In genomic region chr1:211895126-211895759, GRCh38 we compare ENCODE assay signal across 1 cellular context.
TF ChIP-seq lines count a peak whose summit lies in the region.

No MANE protein-coding gene starts in this region.

TF ChIP-seq in HepG2, 621 proteins besides CTCF, POLR2A, EP300 and RAD21 (continued from another document and continues in another):
- TF ChIP-seq CEBPG (CRISPR knock-in tag; IDR thresholded peaks at IDR 0.05): 0 out of 2 replicates have a peak, but pooled peaks have one; percentile 9
- TF ChIP-seq E2F1 (CRISPR knock-in tag; IDR thresholded peaks at IDR 0.05): no peak
- TF ChIP-seq ZFY (CRISPR knock-in tag; IDR thresholded peaks at IDR 0.05): no peak
- TF ChIP-seq ZNF784 (CRISPR knock-in tag; IDR thresholded peaks at IDR 0.05; ENCODE audit: borderline replicate concordance): no peak
- TF ChIP-seq REST (IDR thresholded peaks at IDR 0.05; ENCODE audit: borderline replicate concordance in 1 of 2, low read depth in 1 of 2, low read length in 2 of 2): no peak
- TF ChIP-seq XRCC5 (optimal IDR thresholded peaks at IDR 0.05; ENCODE audit: low read length): peak; percentile 33
- no peak for TF ChIP-seq ZNF256 (CRISPR knock-in tag; conservative IDR thresholded peaks at IDR 0.05)
- no peak for TF ChIP-seq ZBTB21 (CRISPR knock-in tag; IDR thresholded peaks at IDR 0.05)
- TF ChIP-seq HNRNPK (IDR thresholded peaks at IDR 0.05; ENCODE audit: low read depth, low read length, poor library complexity, severe bottlenecking): peak; percentile 43
- TF ChIP-seq ZNF589 (CRISPR knock-in tag; conservative IDR thresholded peaks at IDR 0.05): peak; percentile 74; the same call in 1 of the 2 replicates
- TF ChIP-seq ATF3 (CRISPR knock-in tag; IDR thresholded peaks at IDR 0.05): no peak
- TF ChIP-seq ISL2 (CRISPR knock-in tag; IDR thresholded peaks at IDR 0.05): no peak; the same call in 1 of the 2 replicates
- no peak for TF ChIP-seq SMAD1 (CRISPR knock-in tag; IDR thresholded peaks at IDR 0.05; ENCODE audit: borderline replicate concordance, low read depth)
- TF ChIP-seq PRDM15 (CRISPR knock-in tag; IDR thresholded peaks at IDR 0.05): no peak
- 0 out of 2 replicates have a peak, but pooled peaks have one; percentile 19 for TF ChIP-seq THAP11 (CRISPR knock-in tag; IDR thresholded peaks at IDR 0.05)
- TF ChIP-seq GFI1 (CRISPR knock-in tag; IDR thresholded peaks at IDR 0.05; ENCODE audit: borderline replicate concordance): peak; percentile 26; the same call in 1 of the 2 replicates
- TF ChIP-seq ZNF792 (CRISPR knock-in tag; IDR thresholded peaks at IDR 0.05): no peak
- TF ChIP-seq KDM6A (CRISPR knock-in tag; IDR thresholded peaks at IDR 0.05; ENCODE audit: low read depth): no peak
- TF ChIP-seq HNF4G (IDR thresholded peaks at IDR 0.05; ENCODE audit: borderline replicate concordance, low read depth, low read length): peak; percentile 77; the same call in 1 of the 2 replicates
- TF ChIP-seq HNF4G (CRISPR knock-in tag; IDR thresholded peaks at IDR 0.05; ENCODE audit: borderline replicate concordance, low read depth): peak; percentile 69; the same call in 1 of the 2 replicates
- TF ChIP-seq IKZF1 (IDR thresholded peaks at IDR 0.05): no peak
- TF ChIP-seq THRA (CRISPR knock-in tag; IDR thresholded peaks at IDR 0.05; ENCODE audit: borderline replicate concordance): peak; percentile 81; the same call in 1 of the 2 replicates
- no peak for TF ChIP-seq ATF5 (CRISPR knock-in tag; IDR thresholded peaks at IDR 0.05; ENCODE audit: low read depth)
- no peak for TF ChIP-seq YY1 (IDR thresholded peaks at IDR 0.05; ENCODE audit: insufficient read depth, insufficient replicate concordance, low read depth, low read length)
- no peak for TF ChIP-seq ETV6 (CRISPR knock-in tag; conservative IDR thresholded peaks at IDR 0.05)
- TF ChIP-seq NFYC (CRISPR knock-in tag; IDR thresholded peaks at IDR 0.05): no peak
- no peak for TF ChIP-seq ZEB1 (IDR thresholded peaks at IDR 0.05; ENCODE audit: insufficient replicate concordance, low read depth)
- TF ChIP-seq YEATS4 (CRISPR knock-in tag; IDR thresholded peaks at IDR 0.05; ENCODE audit: borderline replicate concordance): no peak
- peak; percentile 99 for TF ChIP-seq ZNF710 (CRISPR knock-in tag; IDR thresholded peaks at IDR 0.05; ENCODE audit: borderline replicate concordance)
- TF ChIP-seq NPAS2 (CRISPR knock-in tag; IDR thresholded peaks at IDR 0.05; ENCODE audit: borderline replicate concordance): no peak
- no peak for TF ChIP-seq NONO (IDR thresholded peaks at IDR 0.05)
- TF ChIP-seq NONO (CRISPR knock-in tag; conservative IDR thresholded peaks at IDR 0.05): peak; percentile 65
- no peak for TF ChIP-seq HNF1A (IDR thresholded peaks at IDR 0.05; ENCODE audit: low read depth)
- no peak for TF ChIP-seq HNF1A (CRISPR knock-in tag; IDR thresholded peaks at IDR 0.05; ENCODE audit: borderline replicate concordance)
- TF ChIP-seq DDIT3 (CRISPR knock-in tag; IDR thresholded peaks at IDR 0.05): no peak
- no peak for TF ChIP-seq ZNF569 (CRISPR knock-in tag; IDR thresholded peaks at IDR 0.05; ENCODE audit: borderline replicate concordance)
- no peak for TF ChIP-seq ZNF737 (CRISPR knock-in tag; IDR thresholded peaks at IDR 0.05; ENCODE audit: borderline replicate concordance)
- no peak for TF ChIP-seq MXD3 (CRISPR knock-in tag; IDR thresholded peaks at IDR 0.05)
- TF ChIP-seq HMG20B (CRISPR knock-in tag; conservative IDR thresholded peaks at IDR 0.05): no peak
- no peak for TF ChIP-seq KAT2B (IDR thresholded peaks at IDR 0.05; ENCODE audit: borderline replicate concordance, low read depth, low read length)
